8 cellular contexts compared by ENCODE assay signal in genomic region chr17:76671912-76672262, GRCh38. TPM values are rescaled to one million over a fixed set of nuclear protein-coding genes. Genes with fewer than 3 reads are reported as not detected.
A peak's percentile ranks its signal among the peaks of the same experiment; 100 is the strongest.
DNase-seq lines count a peak whose midpoint lies in the region; ATAC-seq and TF ChIP-seq lines count a peak whose summit lies in the region.

No MANE protein-coding gene starts in this region.

- H3K36me3 ChIP-seq in mucosa of descending colon (ENCODE audit: low read depth), result no peaks in the 10 kb centered on the region

- intact Hi-C loops in mucosa of descending colon (cut with DNase I, micrococcal nuclease), result no loop called here

- peak overlapping the region; percentile 69 for H3K4me3 ChIP-seq in GM12865 (ENCODE audit: low read depth, low read length)
- peak overlapping the region; percentile 27 for H3K4me3 ChIP-seq in mucosa of descending colon

- no peaks in the 10 kb centered on the region for H3K9me3 ChIP-seq in mucosa of descending colon

- DNase-seq in GM12865 (ENCODE audit: low read depth), result no peak
- no peak for DNase-seq in caudate nucleus (lab: John Stamatoyannopoulos, UW)
- no peak for DNase-seq in mucosa of descending colon
- DNase-seq in SHP77 (lab: John Stamatoyannopoulos, UW), result no peak
- no peak for DNase-seq in activated CD8-positive, alpha-beta memory T cell treated with anti-CD3 and anti-CD28 coated beads for 24 hours
- DNase-seq in NCI-H2171 treated with DMSO at 0.1 percent for 48 hours (lab: John Stamatoyannopoulos, UW), result no peak
- DNase-seq in amniotic stem cell (lab: John Stamatoyannopoulos, UW), result no peak

- ATAC-seq in HG03521 (IDR thresholded peaks at IDR 0.05; ENCODE audit: unreplicated experiment) (peak; percentile 3), mucosa of descending colon (no peak)

- H3K4me1 ChIP-seq in mucosa of descending colon (ENCODE audit: low read depth), result peaks cover 19% of the 10 kb centered on the region

- H3K27ac ChIP-seq in caudate nucleus (ENCODE audit: low read depth, low read length), result peak overlapping the region; percentile 80

- no peak for TF ChIP-seq CTCF in GM12865 (IDR thresholded peaks at IDR 0.05; ENCODE audit: insufficient read depth, low read depth, low read length, missing control alignments)
- no peak for TF ChIP-seq CTCF in mucosa of descending colon (IDR thresholded peaks at IDR 0.05)

RNA-seq across cellular contexts. Expression of gene ST6GALNAC1, which starts 28.3 kb away (rescaled TPM):
- 100 to 1,000 TPM in 2 of 3 donors, 10 to 100 TPM in 1; 90.2 to 363 (median 336) TPM for total RNA-seq in mucosa of descending colon

RNA-seq across cellular contexts. Expression of gene MXRA7, which starts 38.9 kb away (rescaled TPM):
- 100 to 1,000 TPM in 1 of 3 donors, 10 to 100 TPM in 2; 11.4 to 214 (median 24.5) TPM for total RNA-seq in mucosa of descending colon

RNA-seq across cellular contexts. Expression of gene JMJD6, which starts 54.5 kb away (rescaled TPM):
- 10 to 100 TPM; 27.0 to 56.3 (median 30.3) TPM for total RNA-seq in mucosa of descending colon

RNA-seq across cellular contexts. Expression of gene METTL23, which starts 54.8 kb away (rescaled TPM):
- total RNA-seq in mucosa of descending colon, result 10 to 100 TPM; 22.5 to 30.4 (median 28.7) TPM
